In the genomic region with DNA sequence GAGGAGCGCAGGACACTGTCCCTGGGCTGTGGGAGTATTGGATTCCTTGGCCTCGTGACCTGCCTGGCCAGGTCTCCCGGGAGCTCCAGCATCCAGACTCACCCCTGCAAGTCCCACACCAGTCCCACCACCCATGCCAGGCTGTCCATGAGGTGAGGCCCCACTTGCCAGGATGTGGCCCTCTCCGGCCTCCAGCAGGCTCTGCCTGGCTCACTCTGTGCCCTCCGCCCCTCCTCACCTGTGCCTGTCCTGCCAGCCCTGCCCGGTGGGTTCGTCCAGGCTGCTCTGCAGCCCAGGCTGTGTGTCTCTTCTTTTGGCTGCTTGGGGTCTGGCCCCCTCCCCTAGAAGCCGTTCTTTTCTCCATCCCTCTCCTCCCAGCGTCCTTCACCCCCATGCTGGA, we compare ENCODE assay signal across 15 cellular contexts.
DNase-seq lines count a peak whose midpoint lies in the region; ATAC-seq and TF ChIP-seq lines count a peak whose summit lies in the region.
"Had no signal": no experiment of that assay in that cellular context is flagged by ENCODE, and none has a peak within 500 bp of the region (broad histone marks: within the 10 kb centered on the region; RNA-seq: fewer than 3 reads in every experiment).

No MANE protein-coding gene starts in this region.

- no peaks in the 10 kb centered on the region for H3K9me3 Mint-ChIP-seq in stimulated activated naive CD8-positive, alpha-beta T cell treated with anti-CD3 and anti-CD28 coated beads, Interleukin-15, amount 100 ng/mL, for 72 hours
- H3K9me3 Mint-ChIP-seq in type B pancreatic cell (no peaks in the 10 kb centered on the region), osteocyte (ENCODE audit: unreplicated experiment) (peaks cover 39% of the 10 kb centered on the region)
- H3K9me3 Mint-ChIP-seq in activated CD4-positive, alpha-beta memory T cell treated with anti-CD3 and anti-CD28 coated beads, Interleukin-2, amount 10 ng/mL, durations not matched to agents 7 days and 5 days: no peaks in the 10 kb centered on the region
- H3K9me3 Mint-ChIP-seq: CD4-positive, alpha-beta T cell; CD8-positive, alpha-beta T cell had no signal

- H3K36me3 Mint-ChIP-seq in type B pancreatic cell (no peaks in the 10 kb centered on the region), osteocyte (ENCODE audit: unreplicated experiment) (no peaks in the 10 kb centered on the region)
- no peaks in the 10 kb centered on the region for H3K36me3 Mint-ChIP-seq in activated CD4-positive, alpha-beta memory T cell treated with anti-CD3 and anti-CD28 coated beads, Interleukin-2, amount 10 ng/mL, durations not matched to agents 7 days and 5 days (ENCODE audit: low read depth)
- H3K36me3 Mint-ChIP-seq: CD8-positive, alpha-beta T cell had no signal

- intact Hi-C loops in posterior vena cava (cut with DNase I): no loop called here

- H3K27me3 Mint-ChIP-seq in stimulated activated naive CD8-positive, alpha-beta T cell treated with anti-CD3 and anti-CD28 coated beads, Interleukin-15, amount 100 ng/mL, for 72 hours: no peaks in the 10 kb centered on the region
- H3K27me3 Mint-ChIP-seq in type B pancreatic cell (peaks cover 8% of the 10 kb centered on the region), osteocyte (ENCODE audit: unreplicated experiment) (no peaks in the 10 kb centered on the region)
- no peaks in the 10 kb centered on the region for H3K27me3 Mint-ChIP-seq in activated CD4-positive, alpha-beta memory T cell treated with anti-CD3 and anti-CD28 coated beads, Interleukin-2, amount 10 ng/mL, durations not matched to agents 7 days and 5 days
- H3K27me3 Mint-ChIP-seq: CD4-positive, alpha-beta T cell had no signal

- H3K27ac Mint-ChIP-seq in stimulated activated naive CD8-positive, alpha-beta T cell treated with anti-CD3 and anti-CD28 coated beads, Interleukin-15, amount 100 ng/mL, for 72 hours: no peak overlapping the region
- peak overlapping the region; percentile 51 for H3K27ac Mint-ChIP-seq in type B pancreatic cell
- no peak overlapping the region for H3K27ac Mint-ChIP-seq in osteocyte (ENCODE audit: unreplicated experiment)
- H3K27ac Mint-ChIP-seq in activated CD4-positive, alpha-beta memory T cell treated with anti-CD3 and anti-CD28 coated beads, Interleukin-2, amount 10 ng/mL, durations not matched to agents 7 days and 5 days: no peak overlapping the region
- H3K27ac Mint-ChIP-seq: CD4-positive, alpha-beta T cell; CD8-positive, alpha-beta T cell had no signal

- TF ChIP-seq CTCF in type B pancreatic cell (conservative IDR thresholded peaks at IDR 0.05) (no peak), osteocyte (IDR thresholded peaks at IDR 0.05) (no peak)

- no peak overlapping the region for H3K4me3 Mint-ChIP-seq in stimulated activated naive CD8-positive, alpha-beta T cell treated with anti-CD3 and anti-CD28 coated beads, Interleukin-15, amount 100 ng/mL, for 72 hours
- H3K4me3 Mint-ChIP-seq in type B pancreatic cell (no peak overlapping the region), osteocyte (ENCODE audit: unreplicated experiment) (no peak overlapping the region)
- no peak overlapping the region for H3K4me3 Mint-ChIP-seq in activated CD4-positive, alpha-beta memory T cell treated with anti-CD3 and anti-CD28 coated beads, Interleukin-2, amount 10 ng/mL, durations not matched to agents 7 days and 5 days
- H3K4me3 Mint-ChIP-seq: CD4-positive, alpha-beta T cell; CD8-positive, alpha-beta T cell had no signal

- H3K4me1 Mint-ChIP-seq in stimulated activated naive CD8-positive, alpha-beta T cell treated with anti-CD3 and anti-CD28 coated beads, Interleukin-15, amount 100 ng/mL, for 72 hours: no peaks in the 10 kb centered on the region
- H3K4me1 Mint-ChIP-seq in type B pancreatic cell (ENCODE audit: unreplicated experiment): no peaks in the 10 kb centered on the region
- no peaks in the 10 kb centered on the region for H3K4me1 Mint-ChIP-seq in osteocyte (ENCODE audit: unreplicated experiment)
- H3K4me1 Mint-ChIP-seq in activated CD4-positive, alpha-beta memory T cell treated with anti-CD3 and anti-CD28 coated beads, Interleukin-2, amount 10 ng/mL, durations not matched to agents 7 days and 5 days: no peaks in the 10 kb centered on the region

- no peak for DNase-seq in stimulated activated naive CD8-positive, alpha-beta T cell treated with anti-CD3 and anti-CD28 coated beads, Interleukin-15, amount 100 ng/mL, for 72 hours
- no peak for DNase-seq in stimulated activated naive CD8-positive, alpha-beta T cell treated with anti-CD3 and anti-CD28 coated beads, Interleukin-15, Interleukin-2, amounts not matched to agents 100 U/mL and 50 U/mL, for 24 hours
- DNase-seq in posterior vena cava (ENCODE audit: low spot score) (peak; percentile 46), type B pancreatic cell (ENCODE audit: extremely low spot score, unreplicated experiment) (no peak), osteocyte (ENCODE audit: extremely low spot score, unreplicated experiment) (no peak)
- no peak for DNase-seq in activated CD4-positive, alpha-beta memory T cell treated with anti-CD3 and anti-CD28 coated beads, Interleukin-2, amount 10 ng/mL, durations not matched to agents 7 days and 5 days
- DNase-seq: 8988T; ACHN; Caco-2; Calu3; CD4-positive, alpha-beta T cell; CD8-positive, alpha-beta T cell; DMS79 treated with DMSO at 0.1 percent for 48 hours; GF-D8 had no signal

- POLR2A ChIA-PET in activated CD4-positive, alpha-beta memory T cell treated with anti-CD3 and anti-CD28 coated beads, Interleukin-2, amount 10 ng/mL, durations not matched to agents 7 days and 5 days (lab: Charles Lee): no interaction called here

- ATAC-seq in stimulated activated naive CD8-positive, alpha-beta T cell treated with anti-CD3 and anti-CD28 coated beads, Interleukin-15, amount 100 ng/mL, for 72 hours: peak; percentile 13
- ATAC-seq in stimulated activated naive CD8-positive, alpha-beta T cell treated with anti-CD3 and anti-CD28 coated beads, Interleukin-15, Interleukin-2, amounts not matched to agents 100 U/mL and 50 U/mL, for 24 hours: no peak
- ATAC-seq in GM18907 (IDR thresholded peaks at IDR 0.05; ENCODE audit: unreplicated experiment): no peak
- ATAC-seq: CD8-positive, alpha-beta T cell had no signal

- CTCF ChIA-PET in activated CD4-positive, alpha-beta memory T cell treated with anti-CD3 and anti-CD28 coated beads, Interleukin-2, amount 10 ng/mL, durations not matched to agents 7 days and 5 days (lab: Charles Lee): no interaction called here
